9 cellular contexts compared by ENCODE assay signal in genomic region chr17:57948555-57949420, GRCh38. TPM values are rescaled to one million over a fixed set of nuclear protein-coding genes. Genes with fewer than 3 reads are reported as not detected.
DNase-seq lines count a peak whose midpoint lies in the region; ATAC-seq, FAIRE-seq and TF ChIP-seq lines count a peak whose summit lies in the region.
"Had no signal": no experiment of that assay in that cellular context is flagged by ENCODE, and none has a peak within 500 bp of the region (broad histone marks: within the 10 kb centered on the region; RNA-seq: fewer than 3 reads in every experiment).

No MANE protein-coding gene starts in this region.

- H3K4me2 ChIP-seq in IMR-90 (ENCODE audit: low read depth, low read length) (peak overlapping the region; percentile 69), keratinocyte (ENCODE audit: control insufficient read depth, extremely low read depth, insufficient read depth, low read depth, low read length) (peak overlapping the region; percentile 40)

- H3K9me1 ChIP-seq in IMR-90 (ENCODE audit: insufficient read depth, low read length), result peaks cover 40% of the 10 kb centered on the region
- H3K9me1 ChIP-seq in keratinocyte (ENCODE audit: control insufficient read depth, extremely low read depth, insufficient read depth, low read length), result no peaks in the 10 kb centered on the region

- FAIRE-seq in keratinocyte (lab: Jason Lieb, UNC), result peak; percentile 59
- FAIRE-seq: islet of Langerhans had no signal

- peaks cover 25% of the 10 kb centered on the region for H3K79me2 ChIP-seq in keratinocyte (ENCODE audit: control insufficient read depth, insufficient read depth, low read length)

- H2BK5ac ChIP-seq in IMR-90 (ENCODE audit: low read depth, low read length, poor library complexity, severe bottlenecking), result peak overlapping the region; percentile 96

- H3K79me1 ChIP-seq in IMR-90 (ENCODE audit: low read depth in 1 of 2, low read length in 2 of 2), result peaks cover 37 to 78% of the 10 kb centered on the region in 2 experiments

- TF ChIP-seq RAD21 in IMR-90 (IDR thresholded peaks at IDR 0.05; ENCODE audit: low read length), result peak; percentile 15; the same call in 1 of the 2 replicates

- H3K36me3 ChIP-seq in IMR-90 (ENCODE audit: control insufficient read depth, insufficient read depth, low read length), result no peaks in the 10 kb centered on the region
- H3K36me3 ChIP-seq in ascending aorta, result no peaks in the 10 kb centered on the region
- no peaks in the 10 kb centered on the region for H3K36me3 ChIP-seq in keratinocyte (ENCODE audit: control insufficient read depth in 2 of 2, extremely low read depth in 1 of 2, insufficient read depth in 2 of 2, low read length in 2 of 2)

- POLR2A ChIA-PET in IMR-90 (lab: Charles Lee; ENCODE audit: unreplicated experiment), result interaction anchor here (0.6 to 1.4 kb wide), 3 partner anchors 11 to 77 kb away, joined by 3 to 5 read pairs (median 5); no protein-coding TSS in a partner anchor

- no peaks in the 10 kb centered on the region for H3K9me3 ChIP-seq in IMR-90 (ENCODE audit: control insufficient read depth, insufficient read depth, low read length)
- H3K9me3 ChIP-seq in ascending aorta, result no peaks in the 10 kb centered on the region
- no peaks in the 10 kb centered on the region for H3K9me3 ChIP-seq in keratinocyte (ENCODE audit: control insufficient read depth, low read depth, low read length)

- H4K20me1 ChIP-seq in IMR-90 (ENCODE audit: insufficient read depth, low read length) (0 out of 2 replicates have a peak, but pooled peaks cover 3% of the 10 kb centered on the region), keratinocyte (ENCODE audit: control insufficient read depth, extremely low read depth, insufficient read depth, low read length) (no peaks in the 10 kb centered on the region)

- peak overlapping the region; percentile 95 for H2BK15ac ChIP-seq in IMR-90 (ENCODE audit: low read depth, low read length)

- peak overlapping the region; percentile 94 for H3K23ac ChIP-seq in IMR-90 (ENCODE audit: low read depth, low read length)

- no peak; the same call in 1 of the 2 replicates for TF ChIP-seq CTCF in IMR-90 (conservative IDR thresholded peaks at IDR 0.05; ENCODE audit: low read depth, low read length)
- no peak for TF ChIP-seq CTCF in ascending aorta (IDR thresholded peaks at IDR 0.05)
- TF ChIP-seq CTCF in keratinocyte (optimal IDR thresholded peaks at IDR 0.05 in 1 of 3, IDR thresholded peaks at IDR 0.05 in 1 of 3, conservative IDR thresholded peaks at IDR 0.05 in 1 of 3; ENCODE audit: extremely low read depth in 1 of 3, insufficient read depth in 2 of 3, low read length in 3 of 3), result peak in 1 of 3 experiments; percentile 33

- H2AK9ac ChIP-seq in IMR-90 (replicated peaks; ENCODE audit: low read depth, low read length, poor library complexity), result peak overlapping the region; percentile 97

- H2AFZ ChIP-seq in IMR-90 (replicated peaks; ENCODE audit: low read length, poor library complexity), result peak overlapping the region; percentile 65
- no peak overlapping the region for H2AFZ ChIP-seq in keratinocyte (ENCODE audit: control insufficient read depth, low read length)

- peak overlapping the region; percentile 24 to 92 for H4K8ac ChIP-seq in IMR-90 (ENCODE audit: low read depth in 2 of 2, low read length in 2 of 2)

- intact Hi-C loops in IMR-90 (cut with micrococcal nuclease), result loop anchor here (2.0 kb wide), 2 partner anchors 38 to 56 kb away; no protein-coding TSS in a partner anchor
- intact Hi-C loops in ascending aorta (cut with DNase I), result no loop called here

- H4K91ac ChIP-seq in IMR-90 (ENCODE audit: insufficient read depth, low read depth, low read length), result peak overlapping the region; percentile 97

- H3K4me3 ChIP-seq in IMR-90 (ENCODE audit: insufficient read depth, low read depth, low read length) (no peak overlapping the region; the same call in 1 of the 2 replicates), ascending aorta (peak overlapping the region in 1 of 2 donors; percentile 6), keratinocyte (ENCODE audit: control insufficient read depth in 2 of 3, extremely low read depth in 1 of 3, insufficient read depth in 2 of 3, low read depth in 1 of 3, low read length in 3 of 3) (peak overlapping the region in 1 of 3 experiments; percentile 9)

- peak overlapping the region; percentile 98 for H3K4ac ChIP-seq in IMR-90 (ENCODE audit: low read depth, low read length)

- TF ChIP-seq POLR2A in IMR-90 (IDR thresholded peaks at IDR 0.05; ENCODE audit: low read depth, low read length), result peak; percentile 32; the same call in 1 of the 2 replicates

- no peaks in the 10 kb centered on the region for H3K27me3 ChIP-seq in IMR-90 (ENCODE audit: control insufficient read depth, insufficient read depth, low read length)
- no peaks in the 10 kb centered on the region for H3K27me3 ChIP-seq in ascending aorta
- H3K27me3 ChIP-seq in keratinocyte (ENCODE audit: control insufficient read depth, extremely low read depth, insufficient read depth, low read length), result no peaks in the 10 kb centered on the region

- H3K4me1 ChIP-seq in IMR-90 (ENCODE audit: control insufficient read depth, insufficient read depth, low read length) (peaks cover 33% of the 10 kb centered on the region), ascending aorta (peaks cover 11 to 58% of the 10 kb centered on the region in 2 donors), keratinocyte (ENCODE audit: control insufficient read depth, extremely low read depth, insufficient read depth, low read length) (peaks cover 52% of the 10 kb centered on the region)

- no TSS peak for BruUV-seq in IMR-90 (replicated peaks; lab: Mats Ljungman, UMichigan)

- CTCF ChIA-PET in IMR-90 (lab: Yijun Ruan, JAX), result interaction anchor here (0.9 to 2.1 kb wide), 7 partner anchors 9 to 92 kb away, joined by 3 to 5 read pairs (median 3); no protein-coding TSS in a partner anchor

- peak overlapping the region; percentile 93 for H2AK5ac ChIP-seq in IMR-90 (ENCODE audit: low read depth, low read length)

- H3K9ac ChIP-seq in IMR-90 (ENCODE audit: low read depth, low read length) (peak overlapping the region; percentile 20), keratinocyte (ENCODE audit: control insufficient read depth, extremely low read depth, insufficient read depth, low read length) (peak overlapping the region; percentile 43)

- H4K5ac ChIP-seq in IMR-90 (ENCODE audit: low read depth, low read length), result peak overlapping the region; percentile 90

- H3K27ac ChIP-seq in IMR-90 (ENCODE audit: insufficient read depth, low read length) (peak overlapping the region; percentile 90), ascending aorta (peak overlapping the region; percentile 77 to 97), keratinocyte (ENCODE audit: control insufficient read depth, insufficient read depth, low read length) (peak overlapping the region; percentile 82)

- dilution Hi-C loops in IMR-90 (cut with HindIII; ENCODE audit: low sequenced_read_pairs, unreplicated experiment), result no loop called here
- dilution Hi-C loops in keratinocyte (cut with MboI; ENCODE audit: extremely low pct_ligation_motif_present, low sequenced_read_pairs), result no loop called here

- H2BK120ac ChIP-seq in IMR-90 (ENCODE audit: low read depth, low read length), result peak overlapping the region; percentile 98

- in situ Hi-C loops in IMR-90 (cut with MboI; ENCODE audit: low sequenced_read_pairs), result no loop called here

- peak overlapping the region; percentile 97 for H3K14ac ChIP-seq in IMR-90 (replicated peaks; ENCODE audit: low read depth, low read length)

- H3K18ac ChIP-seq in IMR-90 (ENCODE audit: low read depth, low read length), result peak overlapping the region; percentile 84

- peak overlapping the region; percentile 87 for H3K56ac ChIP-seq in IMR-90 (ENCODE audit: extremely low read depth, insufficient read depth, low read length)

- DNase-seq in AML-193 (lab: John Stamatoyannopoulos, UW), result peak; percentile 76 to 78
- DNase-seq in IMR-90, result peak; percentile 96
- DNase-seq in ascending aorta (ENCODE audit: low spot score in 2 of 2), result no peak
- DNase-seq in keratinocyte (ENCODE audit: low read depth, low spot score), result peak; percentile 90
- DNase-seq in superior temporal gyrus (ENCODE audit: extremely low spot score), result peak; percentile 73
- DNase-seq in germinal center (ENCODE audit: low spot score), result no peak

- peak; percentile 79 for ATAC-seq in IMR-90 (ENCODE audit: low read depth)
- ATAC-seq in HG02759 (IDR thresholded peaks at IDR 0.05; ENCODE audit: unreplicated experiment), result no peak
- ATAC-seq in GM18870 (IDR thresholded peaks at IDR 0.05; ENCODE audit: unreplicated experiment), result no peak

- 10% methylated on average over 4 of the region's 5 CpGs; no CpG with 5 or more reads in 1 of the 2 experiments for WGBS in IMR-90 (ENCODE audit: extremely low coverage in 2 of 2, insufficient read length in 1 of 2), 2 experiments

- peak overlapping the region; percentile 98 for H2BK20ac ChIP-seq in IMR-90 (ENCODE audit: low read depth, low read length)

RNA-seq across cellular contexts. Expression of gene CUEDC1, which starts 6.4 kb away (rescaled TPM):
- total RNA-seq in IMR-90 (2012; rRNA removed) (4.1 and 4.2 TPM in 2 replicates), ascending aorta (76.1 TPM)
- polyA plus RNA-seq in IMR-90 (2012; rRNA removed) (21.2 and 22.6 TPM in 2 replicates), keratinocyte (12.9 to 18.7 TPM (median 14.4 TPM) in 3 replicates)
- polyA plus RNA-seq in IMR-90 (2012; cell fraction: cytosol; rRNA removed), result 16.0 and 18.8 TPM in 2 replicates
- 69.3 and 81.4 TPM in 2 replicates for polyA plus RNA-seq in IMR-90 (2012; cell fraction: nucleus; rRNA removed; ENCODE audit: low replicate concordance)
- polyA plus RNA-seq in keratinocyte (2011; ENCODE audit: low read depth), result 3.6 TPM
- polyA plus RNA-seq in keratinocyte (2011; cell fraction: cytosol; rRNA removed), result 11.2 and 13.6 TPM in 2 replicates
- polyA plus RNA-seq in keratinocyte (2011; cell fraction: nucleus; rRNA removed), result 31.3 and 40.1 TPM in 2 replicates
- 6.4 and 19.7 TPM in 2 replicates for polyA plus RNA-seq in keratinocyte (2012; ENCODE audit: low replicate concordance)
- 13.5 to 25.5 TPM (median 14.4 TPM) in 3 replicates for polyA minus RNA-seq in keratinocyte
- polyA minus RNA-seq in keratinocyte (2011; cell fraction: cytosol; rRNA and poly(A)+ RNA removed), result 18.4 TPM
- 13.1 and 14.2 TPM in 2 replicates for polyA minus RNA-seq in keratinocyte (2011; cell fraction: nucleus; rRNA and poly(A)+ RNA removed)

RNA-seq across cellular contexts. Expression of gene VEZF1, which starts 39.3 kb away (rescaled TPM):
- total RNA-seq in IMR-90 (2012; rRNA removed) (40.3 and 42.1 TPM in 2 replicates), ascending aorta (47.4 TPM)
- polyA plus RNA-seq in IMR-90 (2012; rRNA removed) (21.1 and 22.4 TPM in 2 replicates), keratinocyte (13.7 to 25.3 TPM (median 22.8 TPM) in 3 replicates)
- 7.6 and 9.8 TPM in 2 replicates for polyA plus RNA-seq in IMR-90 (2012; cell fraction: cytosol; rRNA removed)
- polyA plus RNA-seq in IMR-90 (2012; cell fraction: nucleus; rRNA removed; ENCODE audit: low replicate concordance), result 11.5 and 37.6 TPM in 2 replicates
- 6.9 TPM for polyA plus RNA-seq in keratinocyte (2011; ENCODE audit: low read depth)
- polyA plus RNA-seq in keratinocyte (2011; cell fraction: cytosol; rRNA removed), result 14.0 and 21.3 TPM in 2 replicates
- 19.0 and 24.6 TPM in 2 replicates for polyA plus RNA-seq in keratinocyte (2011; cell fraction: nucleus; rRNA removed)
- 10.7 and 25.3 TPM in 2 replicates for polyA plus RNA-seq in keratinocyte (2012; ENCODE audit: low replicate concordance)
- 27.9 to 46.1 TPM (median 35.7 TPM) in 3 replicates for polyA minus RNA-seq in keratinocyte
- polyA minus RNA-seq in keratinocyte (2011; cell fraction: cytosol; rRNA and poly(A)+ RNA removed), result 18.4 TPM
- polyA minus RNA-seq in keratinocyte (2011; cell fraction: nucleus; rRNA and poly(A)+ RNA removed), result 14.5 and 22.1 TPM in 2 replicates

RNA-seq across cellular contexts. Expression of gene SRSF1, which starts 58.3 kb away (rescaled TPM):
- total RNA-seq in IMR-90 (2012; rRNA removed), result 357 and 513 TPM in 2 replicates
- polyA plus RNA-seq in IMR-90 (2012; rRNA removed), result 155 and 190 TPM in 2 replicates
- 73.2 and 182 TPM in 2 replicates for polyA plus RNA-seq in IMR-90 (2012; cell fraction: cytosol; rRNA removed)
- polyA plus RNA-seq in IMR-90 (2012; cell fraction: nucleus; rRNA removed; ENCODE audit: low replicate concordance), result 328 and 661 TPM in 2 replicates
- 89.4 TPM for total RNA-seq in ascending aorta
- 149 to 272 TPM (median 167 TPM) in 3 replicates for polyA plus RNA-seq in keratinocyte
- 213 TPM for polyA plus RNA-seq in keratinocyte (2011; ENCODE audit: low read depth)
- 111 and 149 TPM in 2 replicates for polyA plus RNA-seq in keratinocyte (2011; cell fraction: cytosol; rRNA removed)
- 170 and 203 TPM in 2 replicates for polyA plus RNA-seq in keratinocyte (2011; cell fraction: nucleus; rRNA removed)
- polyA plus RNA-seq in keratinocyte (2012; ENCODE audit: low replicate concordance), result 59.2 and 242 TPM in 2 replicates
- 172 to 282 TPM (median 183 TPM) in 3 replicates for polyA minus RNA-seq in keratinocyte
- polyA minus RNA-seq in keratinocyte (2011; cell fraction: cytosol; rRNA and poly(A)+ RNA removed), result 254 TPM
- polyA minus RNA-seq in keratinocyte (2011; cell fraction: nucleus; rRNA and poly(A)+ RNA removed), result 194 and 199 TPM in 2 replicates

Comparison
In these comparisons a context has a peak if more than half of its experiments do, and no peak if none do; other contexts are left out.
1. DNase-seq: peak in AML-193 (2 of 2), IMR-90 (single experiment), keratinocyte (single experiment) and superior temporal gyrus (single experiment); none in ascending aorta (0 of 2) and germinal center (single experiment).
2. RNA of gene CUEDC1, which starts 6.4 kb away (total RNA-seq): 76.1 TPM in ascending aorta (single experiment); 4.1 to 4.2 TPM in IMR-90; every median in the first group is over 10 times any median in the second.
3. Peak in every context shown above with its lines, with median percentiles within 50 percentile points of each other: H3K27ac ChIP-seq.